ENCODE assay signal across 9 cellular contexts in the genomic region with DNA sequence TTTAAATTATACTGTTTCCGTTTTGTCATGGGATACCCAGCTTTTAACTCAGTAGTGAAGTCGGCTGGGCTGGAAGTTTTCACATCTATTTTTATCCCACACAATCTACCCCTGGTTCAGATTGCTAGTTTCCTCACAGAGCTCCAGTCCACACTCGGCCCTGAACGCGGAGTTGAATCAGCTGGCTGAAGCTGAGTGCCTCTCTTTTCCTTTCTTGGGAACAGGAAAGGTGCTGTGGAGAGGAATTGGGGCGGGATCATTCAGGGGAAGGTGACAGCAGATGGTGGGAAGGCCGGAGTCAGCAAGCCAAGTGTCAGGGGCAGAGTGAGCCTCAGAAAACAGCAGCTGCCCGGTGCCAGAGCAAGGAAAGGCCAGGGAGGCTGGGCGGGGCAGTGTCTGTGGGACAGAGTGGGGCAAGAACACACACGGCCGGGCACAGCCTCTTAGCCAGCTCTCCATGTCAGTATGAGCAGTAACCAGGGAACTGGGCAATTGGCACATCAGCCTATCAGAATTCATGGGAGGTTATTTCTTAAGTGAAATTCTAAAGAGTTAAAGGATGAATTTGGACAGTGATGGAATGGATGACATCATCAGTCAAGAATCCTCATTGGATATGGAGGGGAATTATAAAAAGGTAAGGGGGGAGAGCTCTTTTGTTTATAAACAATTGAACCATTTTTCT. TPM values are rescaled to one million over a fixed set of nuclear protein-coding genes. Genes with fewer than 3 reads are reported as not detected.
DNase-seq lines count a peak whose midpoint lies in the region; ATAC-seq and TF ChIP-seq lines count a peak whose summit lies in the region.
"Had no signal": no experiment of that assay in that cellular context is flagged by ENCODE, and none has a peak within 500 bp of the region (broad histone marks: within the 10 kb centered on the region; RNA-seq: fewer than 3 reads in every experiment).

No MANE protein-coding gene starts in this region.

- H3K4me1 ChIP-seq in body of pancreas (peaks cover 8% of the 10 kb centered on the region), stomach smooth muscle (ENCODE audit: control insufficient read depth, insufficient read depth, low read length) (peaks cover 47% of the 10 kb centered on the region)

- H3K36me3 ChIP-seq in body of pancreas (replicated peaks in 1 of 2; ENCODE audit: insufficient read depth in 1 of 2, low read depth in 2 of 2): no peaks in the 10 kb centered on the region
- H3K36me3 ChIP-seq in stomach smooth muscle (ENCODE audit: control insufficient read depth in 2 of 2, insufficient read depth in 2 of 2, low read length in 2 of 2): no peaks in the 10 kb centered on the region

- intact Hi-C loops in body of pancreas (cut with DNase I): no loop called here

- peak overlapping the region; percentile 48 to 75 for H3K9ac ChIP-seq in stomach smooth muscle (ENCODE audit: low read length in 2 of 2)

- H3K27ac ChIP-seq in body of pancreas (no peak overlapping the region), stomach smooth muscle (ENCODE audit: low read length) (peak overlapping the region; percentile 91)

- DNase-seq in 8988T (peak; percentile 23), HCEC 1CT (peak; percentile 64), body of pancreas (peak in 3 of 4 donors; percentile 10 to 27 (median 19)), inferior parietal cortex (ENCODE audit: extremely low spot score) (peak; percentile 57), NCI-H345 (lab: John Stamatoyannopoulos, UW) (no peak), NCI-H748 treated with DMSO at 0.1 percent for 48 hours (lab: John Stamatoyannopoulos, UW) (no peak)
- no peak for DNase-seq in activated naive CD4-positive, alpha-beta T cell treated with Interleukin-2 at 50 U/mL for 16 hours
- DNase-seq: DND-41 had no signal

- no peak overlapping the region for H3K4me3 ChIP-seq in body of pancreas
- H3K4me3 ChIP-seq in stomach smooth muscle (ENCODE audit: low read length in 2 of 2): peak overlapping the region; percentile 45 to 73

- H3K9me3 ChIP-seq in body of pancreas: no peaks in the 10 kb centered on the region
- no peaks in the 10 kb centered on the region for H3K9me3 ChIP-seq in stomach smooth muscle (ENCODE audit: control insufficient read depth in 2 of 2, low read length in 2 of 2)

- no peak for TF ChIP-seq CTCF in body of pancreas (IDR thresholded peaks at IDR 0.05)

- 27 to 34% methylated on average over 11 of the region's 11 CpGs for WGBS in body of pancreas, 2 donors

- peak; percentile 18 for ATAC-seq in body of pancreas

- no peak for TF ChIP-seq POLR2A in body of pancreas (IDR thresholded peaks at IDR 0.05)

- H3K27me3 ChIP-seq in body of pancreas (no peaks in the 10 kb centered on the region), stomach smooth muscle (ENCODE audit: control insufficient read depth in 1 of 2, insufficient read depth in 2 of 2, low read length in 2 of 2) (no peaks in the 10 kb centered on the region)

RNA-seq across cellular contexts. Expression of a gene that starts 13.3 kb away (rescaled TPM):
- total RNA-seq in body of pancreas: 1 to 10 TPM in 1 of 2 donors, under 1 TPM in 1; 0.66 to 1.3 TPM

Comparison
In these comparisons a context has a peak if more than half of its experiments do, and no peak if none do; other contexts are left out.
1. DNase-seq: peak in 8988T (single experiment), HCEC 1CT (single experiment), body of pancreas (3 of 4) and inferior parietal cortex (single experiment); none in activated naive CD4-positive, alpha-beta T cell treated with Interleukin-2 at 50 U/mL for 16 hours (single experiment), NCI-H345 (single experiment) and NCI-H748 treated with DMSO at 0.1 percent for 48 hours (single experiment).
2. H3K4me3 ChIP-seq: peak in stomach smooth muscle (2 of 2); none in body of pancreas (0 of 2).